ENCODE assay signal across 34 cellular contexts in the genomic region with DNA sequence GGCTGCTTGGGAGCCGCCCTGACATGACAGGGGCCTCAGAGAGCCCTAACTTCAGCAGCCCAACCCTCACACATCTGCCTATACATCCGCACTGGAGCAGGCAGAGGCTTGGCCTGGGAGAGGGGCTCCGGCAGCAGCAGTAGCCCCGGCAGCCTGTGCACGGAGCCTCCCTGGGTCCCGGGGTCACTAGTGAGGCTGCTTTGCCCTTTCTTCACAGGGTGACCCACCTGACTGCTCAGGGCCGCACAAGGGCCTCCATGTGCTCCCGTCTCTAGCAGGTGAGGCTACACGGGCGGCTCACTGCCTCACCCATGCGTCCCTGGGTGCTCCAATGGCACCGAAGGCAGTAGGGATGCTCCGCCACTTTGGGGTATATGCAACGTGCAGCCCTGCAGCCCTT.
"Had no signal": no experiment of that assay in that cellular context is flagged by ENCODE, and none has a peak within 500 bp of the region (broad histone marks: within the 10 kb centered on the region; RNA-seq: fewer than 3 reads in every experiment).

No MANE protein-coding gene starts in this region.

- DNase-seq: activated CD4-positive, alpha-beta memory T cell treated with anti-CD3 and anti-CD28 coated beads, Interleukin-2, amount 10 ng/mL, durations not matched to agents 7 days and 5 days; activated CD4-positive, alpha-beta T cell treated with anti-CD3 and anti-CD28 coated beads for 1 hour; activated CD4-positive, alpha-beta T cell treated with anti-CD3 and anti-CD28 coated beads for 48 hours; activated CD4-positive, CD25-positive, alpha-beta regulatory T cell; activated CD8-positive, alpha-beta memory T cell treated with anti-CD3 and anti-CD28 coated beads for 24 hours; activated CD8-positive, alpha-beta memory T cell treated with anti-CD3 and anti-CD28 coated beads, Interleukin-2, amount 10 ng/mL, durations not matched to agents 7 days and 5 days; activated CD8-positive, alpha-beta memory T cell treated with anti-CD3 and anti-CD28 coated beads, Interleukin-2, amount 50 U/mL, for 48 hours; activated effector memory CD4-positive, alpha-beta T cell treated with anti-CD3 and anti-CD28 coated beads, Interleukin-2, amount 50 U/mL, for 16 hours; activated naive CD4-positive, alpha-beta T cell; activated naive CD4-positive, alpha-beta T cell treated with anti-CD3 and anti-CD28 coated beads, Interleukin-2, amount 50 U/mL, for 16 hours; activated naive CD8-positive, alpha-beta T cell treated with anti-CD3 and anti-CD28 coated beads for 36 hours; activated T-cell treated with anti-CD3 and anti-CD28 coated beads, Interleukin-2, amount 50 U/mL, for 48 hours; amniotic stem cell; MM.1S; MV-4-11; NCI-H1436 treated with DMSO at 0.1 percent for 48 hours; NCI-H1694 treated with DMSO at 0.1 percent for 48 hours; NCI-H345; NCI-H510A; NCI-H526; NCI-H748 treated with DMSO at 0.1 percent for 48 hours; NK-92 treated with Interleukin-12 subunit alpha and Interleukin-12 subunit beta, amount 100 ng/mL, for 24 hours; RPMI8226; SIG-M5; T-cell; T-helper 2 cell; T-helper 9 cell had no signal

- H3K9ac ChIP-seq: KMS-11 had no signal

- H3K4me1 Mint-ChIP-seq: activated CD4-positive, alpha-beta memory T cell treated with anti-CD3 and anti-CD28 coated beads, Interleukin-2, amount 10 ng/mL, durations not matched to agents 7 days and 5 days; activated CD8-positive, alpha-beta memory T cell treated with anti-CD3 and anti-CD28 coated beads, Interleukin-2, amount 10 ng/mL, durations not matched to agents 7 days and 5 days; activated naive CD8-positive, alpha-beta T cell treated with anti-CD3 and anti-CD28 coated beads for 36 hours; activated T-helper 17 cell treated with anti-CD3 and anti-CD28 coated beads, Interleukin-2, amount 50 U/mL, for 72 hours; central memory CD8-positive, alpha-beta T cell; T-cell had no signal

- H3K27ac Mint-ChIP-seq: activated CD4-positive, alpha-beta memory T cell treated with anti-CD3 and anti-CD28 coated beads, Interleukin-2, amount 10 ng/mL, durations not matched to agents 7 days and 5 days; activated CD8-positive, alpha-beta memory T cell treated with anti-CD3 and anti-CD28 coated beads, Interleukin-2, amount 10 ng/mL, durations not matched to agents 7 days and 5 days; activated naive CD8-positive, alpha-beta T cell treated with anti-CD3 and anti-CD28 coated beads for 36 hours; activated T-helper 17 cell treated with anti-CD3 and anti-CD28 coated beads, Interleukin-2, amount 50 U/mL, for 72 hours; T-cell had no signal

- H3K27me3 Mint-ChIP-seq: activated CD8-positive, alpha-beta memory T cell treated with anti-CD3 and anti-CD28 coated beads, Interleukin-2, amount 10 ng/mL, durations not matched to agents 7 days and 5 days; activated naive CD8-positive, alpha-beta T cell treated with anti-CD3 and anti-CD28 coated beads for 36 hours had no signal

- H3K9me3 Mint-ChIP-seq: activated CD4-positive, alpha-beta memory T cell treated with anti-CD3 and anti-CD28 coated beads, Interleukin-2, amount 10 ng/mL, durations not matched to agents 7 days and 5 days; activated naive CD8-positive, alpha-beta T cell treated with anti-CD3 and anti-CD28 coated beads for 36 hours; activated T-helper 17 cell treated with anti-CD3 and anti-CD28 coated beads, Interleukin-2, amount 50 U/mL, for 72 hours; central memory CD8-positive, alpha-beta T cell; T-cell had no signal

- H3K4me3 ChIP-seq: cardiac muscle cell, Peyer's patch had no signal

- H3K36me3 ChIP-seq: cardiac muscle cell, Peyer's patch had no signal

- H3K27me3 ChIP-seq: cardiac muscle cell, Peyer's patch had no signal

- ATAC-seq: activated CD8-positive, alpha-beta memory T cell treated with anti-CD3 and anti-CD28 coated beads, Interleukin-2, amount 10 ng/mL, durations not matched to agents 7 days and 5 days; activated T-helper 17 cell treated with anti-CD3 and anti-CD28 coated beads, Interleukin-2, amount 50 U/mL, for 72 hours; SK-N-SH treated with all-trans-retinoic acid at 6 μM for 48 hours; T-cell had no signal

- H3K4me1 ChIP-seq: Peyer's patch had no signal

- H3K4me3 Mint-ChIP-seq: activated CD4-positive, alpha-beta memory T cell treated with anti-CD3 and anti-CD28 coated beads, Interleukin-2, amount 10 ng/mL, durations not matched to agents 7 days and 5 days; activated CD8-positive, alpha-beta memory T cell treated with anti-CD3 and anti-CD28 coated beads, Interleukin-2, amount 10 ng/mL, durations not matched to agents 7 days and 5 days; activated naive CD8-positive, alpha-beta T cell treated with anti-CD3 and anti-CD28 coated beads for 36 hours; activated T-helper 17 cell treated with anti-CD3 and anti-CD28 coated beads, Interleukin-2, amount 50 U/mL, for 72 hours; central memory CD8-positive, alpha-beta T cell; T-cell had no signal

- H3K9me3 ChIP-seq: Peyer's patch had no signal

- H3K27ac ChIP-seq: cardiac muscle cell, KMS-11, Peyer's patch, VCaP had no signal

- H3K36me3 Mint-ChIP-seq: activated CD8-positive, alpha-beta memory T cell treated with anti-CD3 and anti-CD28 coated beads, Interleukin-2, amount 10 ng/mL, durations not matched to agents 7 days and 5 days; activated naive CD8-positive, alpha-beta T cell treated with anti-CD3 and anti-CD28 coated beads for 36 hours; T-cell had no signal

- H3K4me2 ChIP-seq: KMS-11 had no signal
